In the genomic region with DNA sequence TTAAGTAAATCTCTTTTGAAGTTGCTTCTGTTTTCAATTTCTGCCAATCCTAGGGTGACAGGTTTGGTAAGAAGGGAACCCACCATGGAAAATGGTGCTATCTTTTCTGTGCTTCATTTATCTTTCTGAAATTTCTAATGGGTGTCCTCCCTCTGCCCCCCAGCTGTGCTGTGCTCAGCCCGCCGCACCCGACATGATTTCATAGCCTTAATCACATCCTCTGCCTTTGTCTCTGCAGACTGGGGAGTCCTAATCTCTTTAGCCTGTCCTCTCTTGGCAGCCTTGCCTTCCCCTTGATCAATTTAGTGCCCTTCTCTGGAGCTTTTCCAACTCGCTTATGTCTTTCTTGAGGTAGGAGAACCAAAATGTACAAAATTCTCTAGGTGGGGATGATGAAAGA, we compare ENCODE assay signal across 15 cellular contexts. TPM values are rescaled to one million over a fixed set of nuclear protein-coding genes. Genes with fewer than 3 reads are reported as not detected.
DNase-seq lines count a peak whose midpoint lies in the region; ATAC-seq and TF ChIP-seq lines count a peak whose summit lies in the region.
"Had no signal": no experiment of that assay in that cellular context is flagged by ENCODE, and none has a peak within 500 bp of the region (broad histone marks: within the 10 kb centered on the region; RNA-seq: fewer than 3 reads in every experiment).

No MANE protein-coding gene starts in this region.

- ATAC-seq in natural killer cell (no peak), T-cell (replicated peaks in 1 of 4) (no peak)
- ATAC-seq in natural killer cell treated with Interleukin-12 subunit alpha and Interleukin-12 subunit beta and Interleukin-15 and Interleukin-18, amount 100 ng/mL, for 72 hours: no peak
- no peak for ATAC-seq in central memory CD8-positive, alpha-beta T cell (replicated peaks; ENCODE audit: extremely low read depth, poor library complexity, severe bottlenecking)
- no peak for ATAC-seq in stimulated activated naive B cell treated with anti-CD40 and anti-IgM and Interleukin-4, amounts not matched to agents 10 μg/mL and 1 μg/mL and 100 μg/mL, for 72 hours (replicated peaks)

- CTCF ChIA-PET in T-cell (lab: Charles Lee): interaction anchor here in 1 of 2 donors (0.6 to 1.0 kb wide), 2 partner anchors 12 to 409 kb away, joined by 3 to 4 read pairs; no protein-coding TSS in a partner anchor

- intact Hi-C loops in natural killer cell (cut with micrococcal nuclease): no loop called here

- no peak for TF ChIP-seq CTCF in natural killer cell (IDR thresholded peaks at IDR 0.05)
- no peak for TF ChIP-seq CTCF in HFFc6 (IDR thresholded peaks at IDR 0.05)

- H3K27me3 Mint-ChIP-seq in natural killer cell (ENCODE audit: low read depth in 2 of 2): no peaks in the 10 kb centered on the region
- H3K27me3 Mint-ChIP-seq in natural killer cell treated with Interleukin-12 subunit alpha and Interleukin-12 subunit beta and Interleukin-15 and Interleukin-18, amount 100 ng/mL, for 72 hours: no peaks in the 10 kb centered on the region
- no peaks in the 10 kb centered on the region for H3K27me3 Mint-ChIP-seq in T-cell
- no peaks in the 10 kb centered on the region for H3K27me3 Mint-ChIP-seq in central memory CD8-positive, alpha-beta T cell
- no peaks in the 10 kb centered on the region for H3K27me3 Mint-ChIP-seq in stimulated activated naive B cell treated with anti-CD40 and anti-IgM and Interleukin-4, amounts not matched to agents 10 μg/mL and 1 μg/mL and 100 μg/mL, for 72 hours
- peaks cover 5% of the 10 kb centered on the region; the same call in 1 of the 2 replicates for H3K27me3 Mint-ChIP-seq in HFFc6 (ENCODE audit: insufficient read depth)
- H3K27me3 Mint-ChIP-seq: naive B cell had no signal

- DNase-seq in natural killer cell (no peak), T-cell (no peak), H4 (ENCODE audit: low spot score) (no peak), HFFc6 (no peak), HuH-7 (ENCODE audit: low spot score) (no peak)
- no peak for DNase-seq in natural killer cell treated with Interleukin-12 subunit alpha and Interleukin-12 subunit beta and Interleukin-15 and Interleukin-18, amount 100 ng/mL, for 72 hours (ENCODE audit: low spot score)
- DNase-seq in central memory CD8-positive, alpha-beta T cell (ENCODE audit: low spot score in 2 of 2): no peak
- DNase-seq in stimulated activated naive B cell treated with anti-CD40 and anti-IgM and Interleukin-4, amounts not matched to agents 10 μg/mL and 1 μg/mL and 100 μg/mL, for 72 hours: no peak
- DNase-seq: activated gamma-delta T cell treated with Interleukin-2 at 50 U/mL for 16 hours; colonic mucosa; DMS 273 treated with DMSO at 0.1 percent for 48 hours; hippocampal formation; naive B cell; NCI-H226; stimulated activated CD4-positive, alpha-beta T cell treated with anti-CD3 and anti-CD28 coated beads, Interleukin-2, amount 100 ng/mL, for 24 hours had no signal

- peaks cover 31 to 37% of the 10 kb centered on the region in 2 donors for H3K4me1 Mint-ChIP-seq in natural killer cell
- H3K4me1 Mint-ChIP-seq in natural killer cell treated with Interleukin-12 subunit alpha and Interleukin-12 subunit beta and Interleukin-15 and Interleukin-18, amount 100 ng/mL, for 72 hours (ENCODE audit: low read depth in 2 of 2): peaks cover 32 to 34% of the 10 kb centered on the region in 2 donors
- peaks cover 61 to 65% (median 63%) of the 10 kb centered on the region in 3 donors for H3K4me1 Mint-ChIP-seq in T-cell
- peaks cover 42% of the 10 kb centered on the region for H3K4me1 Mint-ChIP-seq in central memory CD8-positive, alpha-beta T cell
- H3K4me1 Mint-ChIP-seq in stimulated activated naive B cell treated with anti-CD40 and anti-IgM and Interleukin-4, amounts not matched to agents 10 μg/mL and 1 μg/mL and 100 μg/mL, for 72 hours: peaks cover 41 to 65% of the 10 kb centered on the region in 2 donors
- H3K4me1 Mint-ChIP-seq in HFFc6 (ENCODE audit: low read depth): peaks cover 6% of the 10 kb centered on the region; the same call in 1 of the 2 replicates

- H3K36me3 Mint-ChIP-seq in natural killer cell (no peaks in the 10 kb centered on the region), T-cell (peaks cover 8% of the 10 kb centered on the region), HFFc6 (ENCODE audit: low read depth) (no peaks in the 10 kb centered on the region)
- H3K36me3 Mint-ChIP-seq in natural killer cell treated with Interleukin-12 subunit alpha and Interleukin-12 subunit beta and Interleukin-15 and Interleukin-18, amount 100 ng/mL, for 72 hours: no peaks in the 10 kb centered on the region
- H3K36me3 Mint-ChIP-seq in central memory CD8-positive, alpha-beta T cell (ENCODE audit: insufficient read depth): peaks cover 8% of the 10 kb centered on the region
- peaks cover 11 to 30% of the 10 kb centered on the region in 2 donors for H3K36me3 Mint-ChIP-seq in stimulated activated naive B cell treated with anti-CD40 and anti-IgM and Interleukin-4, amounts not matched to agents 10 μg/mL and 1 μg/mL and 100 μg/mL, for 72 hours
- H3K36me3 Mint-ChIP-seq: naive B cell had no signal

- peak overlapping the region; percentile 51 to 94 for H3K27ac Mint-ChIP-seq in natural killer cell
- no peak overlapping the region for H3K27ac Mint-ChIP-seq in natural killer cell treated with Interleukin-12 subunit alpha and Interleukin-12 subunit beta and Interleukin-15 and Interleukin-18, amount 100 ng/mL, for 72 hours
- H3K27ac Mint-ChIP-seq in T-cell: peak overlapping the region; percentile 90 to 96
- peak overlapping the region; percentile 23 for H3K27ac Mint-ChIP-seq in central memory CD8-positive, alpha-beta T cell (ENCODE audit: low read depth)
- H3K27ac Mint-ChIP-seq in stimulated activated naive B cell treated with anti-CD40 and anti-IgM and Interleukin-4, amounts not matched to agents 10 μg/mL and 1 μg/mL and 100 μg/mL, for 72 hours: peak overlapping the region; percentile 20
- no peak overlapping the region for H3K27ac Mint-ChIP-seq in HFFc6

- POLR2A ChIA-PET in T-cell (lab: Charles Lee): no interaction called here

- H3K9me3 Mint-ChIP-seq in natural killer cell: no peaks in the 10 kb centered on the region
- no peaks in the 10 kb centered on the region for H3K9me3 Mint-ChIP-seq in natural killer cell treated with Interleukin-12 subunit alpha and Interleukin-12 subunit beta and Interleukin-15 and Interleukin-18, amount 100 ng/mL, for 72 hours
- H3K9me3 Mint-ChIP-seq in T-cell: no peaks in the 10 kb centered on the region
- no peaks in the 10 kb centered on the region for H3K9me3 Mint-ChIP-seq in central memory CD8-positive, alpha-beta T cell
- H3K9me3 Mint-ChIP-seq in stimulated activated naive B cell treated with anti-CD40 and anti-IgM and Interleukin-4, amounts not matched to agents 10 μg/mL and 1 μg/mL and 100 μg/mL, for 72 hours: no peaks in the 10 kb centered on the region
- no peaks in the 10 kb centered on the region for H3K9me3 Mint-ChIP-seq in HFFc6
- H3K9me3 Mint-ChIP-seq: naive B cell had no signal

- H3K4me3 Mint-ChIP-seq in natural killer cell: no peak overlapping the region
- H3K4me3 Mint-ChIP-seq in natural killer cell treated with Interleukin-12 subunit alpha and Interleukin-12 subunit beta and Interleukin-15 and Interleukin-18, amount 100 ng/mL, for 72 hours: no peak overlapping the region
- peak overlapping the region in 1 of 3 donors; percentile 47 for H3K4me3 Mint-ChIP-seq in T-cell
- no peak overlapping the region for H3K4me3 Mint-ChIP-seq in central memory CD8-positive, alpha-beta T cell
- no peak overlapping the region for H3K4me3 Mint-ChIP-seq in stimulated activated naive B cell treated with anti-CD40 and anti-IgM and Interleukin-4, amounts not matched to agents 10 μg/mL and 1 μg/mL and 100 μg/mL, for 72 hours
- no peak overlapping the region for H3K4me3 Mint-ChIP-seq in HFFc6

RNA-seq across cellular contexts. Expression of a gene that starts 49.3 kb away (rescaled TPM):
- total RNA-seq in natural killer cell: 10 to 100 TPM; 36.3 to 60.7 (median 45.2) TPM
- total RNA-seq in natural killer cell treated with Interleukin-12 subunit alpha and Interleukin-12 subunit beta and Interleukin-15 and Interleukin-18, amount 100 ng/mL, for 72 hours: 10 to 100 TPM in 1 of 2 donors, 1 to 10 TPM in 1; 8.9 to 32.2 TPM
- total RNA-seq in T-cell: 100 to 1,000 TPM in 1 of 5 donors, 10 to 100 TPM in 4; 78.7 to 125 (median 93.2) TPM
- total RNA-seq in H4 (2014; rRNA removed; shearing (Covaris generic)): 1.5 and 2.4 TPM in 2 replicates
- 1 to 10 TPM; 3.5 to 5.2 (median 4.5) TPM for total RNA-seq in HFFc6 (2021; fragmentation: NEBNext Ultra II Directional; extraction: Animal tissue kit (Norgen Biotek cat#: 25700))

Comparison
In these comparisons a context has a peak if more than half of its experiments do, and no peak if none do; other contexts are left out.
1. H3K27ac Mint-ChIP-seq: peak in natural killer cell (2 of 2), T-cell (2 of 2), central memory CD8-positive, alpha-beta T cell (single experiment) and stimulated activated naive B cell treated with anti-CD40 and anti-IgM and Interleukin-4, amounts not matched to agents 10 μg/mL and 1 μg/mL and 100 μg/mL, for 72 hours (single experiment); none in natural killer cell treated with Interleukin-12 subunit alpha and Interleukin-12 subunit beta and Interleukin-15 and Interleukin-18, amount 100 ng/mL, for 72 hours (0 of 2) and HFFc6 (single experiment).